8 cellular contexts compared by ENCODE assay signal in the genomic region with DNA sequence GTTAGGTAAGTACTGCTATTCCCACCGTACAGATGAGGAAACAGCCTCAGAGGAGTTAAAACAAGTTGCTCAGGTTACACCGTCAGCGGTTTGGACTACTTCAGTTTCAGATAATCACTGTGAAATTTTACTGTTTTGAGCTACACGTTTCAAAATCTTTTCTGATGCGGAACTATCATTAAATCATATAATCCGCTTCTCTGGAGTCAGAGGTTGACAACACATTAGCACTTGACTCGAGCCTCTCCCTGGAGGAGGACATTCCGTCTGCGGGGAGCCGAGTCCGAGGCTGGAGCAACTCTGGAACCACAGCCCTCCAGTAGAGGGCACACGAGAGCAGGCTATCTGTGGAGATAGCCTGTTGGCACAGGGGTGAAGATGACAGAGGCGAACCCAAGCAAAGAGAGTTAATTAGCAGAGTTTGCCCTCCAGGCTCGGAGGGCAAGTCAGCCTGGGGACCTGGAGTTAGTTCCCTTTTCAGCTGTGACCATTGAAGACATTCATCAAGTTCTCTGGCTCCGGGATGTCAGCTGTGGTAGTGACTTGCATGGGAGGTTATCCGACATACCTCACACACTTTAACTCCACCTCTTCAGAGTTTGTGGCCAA.
DNase-seq lines count a peak whose midpoint lies in the region; ATAC-seq and TF ChIP-seq lines count a peak whose summit lies in the region.

No MANE protein-coding gene starts in this region.

- TF ChIP-seq CTCF in upper lobe of left lung (IDR thresholded peaks at IDR 0.05): peak; percentile 80 to 92 (median 86)

- no peak overlapping the region for H3K4me2 ChIP-seq in trophoblast cell (ENCODE audit: low read length)

- H3K27me3 ChIP-seq in SJSA1 (replicated peaks) (no peaks in the 10 kb centered on the region), trophoblast cell (ENCODE audit: insufficient read depth, low read length) (no peaks in the 10 kb centered on the region), upper lobe of left lung (no peaks in the 10 kb centered on the region)

- H2BK120ac ChIP-seq in trophoblast cell (ENCODE audit: insufficient read depth, low read length, poor library complexity): no peak overlapping the region

- no peak overlapping the region for H2AK5ac ChIP-seq in trophoblast cell (ENCODE audit: low read length)

- H3K18ac ChIP-seq in trophoblast cell (ENCODE audit: low read length): no peak overlapping the region

- no peak overlapping the region for H2BK12ac ChIP-seq in trophoblast cell (ENCODE audit: low read length)

- peak; percentile 91 for TF ChIP-seq RAD21 in Ishikawa (IDR thresholded peaks at IDR 0.05; ENCODE audit: low read depth)

- TF ChIP-seq EP300 in Ishikawa (IDR thresholded peaks at IDR 0.05; ENCODE audit: borderline replicate concordance) (no peak), upper lobe of left lung (IDR thresholded peaks at IDR 0.05) (no peak)

- H3K36me3 ChIP-seq in SJSA1: no peaks in the 10 kb centered on the region
- H3K36me3 ChIP-seq in trophoblast cell (ENCODE audit: control insufficient read depth in 1 of 2, insufficient read depth in 2 of 2, low read length in 2 of 2): peaks cover 0 to 3% of the 10 kb centered on the region in 2 experiments
- H3K36me3 ChIP-seq in upper lobe of left lung: no peaks in the 10 kb centered on the region

- peak; percentile 98 for DNase-seq in ELF-1 (ENCODE audit: low read depth, low spot score)
- peak; percentile 80 to 82 for DNase-seq in SJSA1 (ENCODE audit: low read depth in 1 of 2, low spot score in 2 of 2)
- DNase-seq in activated naive CD4-positive, alpha-beta T cell (lab: John Stamatoyannopoulos, UW): peak; percentile 34 to 61 (median 58)
- DNase-seq in germinal center (ENCODE audit: low spot score): peak; percentile 64
- peak; percentile 85 to 97 for DNase-seq in trophoblast cell
- DNase-seq in upper lobe of left lung: peak in 1 of 2 donors; percentile 80

- H3K79me2 ChIP-seq in trophoblast cell (ENCODE audit: control insufficient read depth, insufficient read depth, low read length, poor library complexity): peaks cover 17% of the 10 kb centered on the region

- H4K91ac ChIP-seq in trophoblast cell (ENCODE audit: low read depth, low read length): no peak overlapping the region

- no peak overlapping the region for H3K14ac ChIP-seq in trophoblast cell (ENCODE audit: low read length)

- no peaks in the 10 kb centered on the region for H3K9me3 ChIP-seq in SJSA1 (replicated peaks)
- H3K9me3 ChIP-seq in trophoblast cell (ENCODE audit: insufficient read depth, low read depth, low read length): no peaks in the 10 kb centered on the region
- no peaks in the 10 kb centered on the region for H3K9me3 ChIP-seq in upper lobe of left lung

- peaks cover 8% of the 10 kb centered on the region for H3K79me1 ChIP-seq in trophoblast cell (ENCODE audit: low read length)

- H2AFZ ChIP-seq in trophoblast cell (ENCODE audit: insufficient read depth, low read length, poor library complexity): no peak overlapping the region

- H4K8ac ChIP-seq in trophoblast cell (ENCODE audit: low read depth, low read length): no peak overlapping the region

- ATAC-seq in GM21619 (IDR thresholded peaks at IDR 0.05; ENCODE audit: unreplicated experiment) (peak; percentile 79), upper lobe of left lung (ENCODE audit: low FRiP score in 2 of 2) (peak; percentile 88 to 93)

- no CpG with 5 or more reads among the region's 16 CpGs for WGBS in trophoblast cell (ENCODE audit: extremely low coverage, insufficient coverage, insufficient read length)
- 36 to 44% methylated on average over 14 to 16 of the region's 16 CpGs for WGBS in upper lobe of left lung, 2 donors

- H3K4me3 ChIP-seq in SJSA1 (no peak overlapping the region), trophoblast cell (ENCODE audit: low read depth, low read length) (no peak overlapping the region), upper lobe of left lung (no peak overlapping the region)

- H3K4me1 ChIP-seq in SJSA1 (replicated peaks): peaks cover 13% of the 10 kb centered on the region
- peaks cover 16 to 17% of the 10 kb centered on the region in 2 experiments for H3K4me1 ChIP-seq in trophoblast cell (ENCODE audit: control insufficient read depth in 1 of 2, insufficient read depth in 2 of 2, low read length in 2 of 2)
- H3K4me1 ChIP-seq in upper lobe of left lung: peaks cover 22 to 41% (median 29%) of the 10 kb centered on the region in 4 donors

- no peak overlapping the region for H3K9ac ChIP-seq in trophoblast cell (ENCODE audit: low read length)

- H2BK5ac ChIP-seq in trophoblast cell (ENCODE audit: low read depth, low read length, poor library complexity): no peak overlapping the region

- no peak overlapping the region for H3K4ac ChIP-seq in trophoblast cell (ENCODE audit: low read depth, low read length)

- no peak for TF ChIP-seq POLR2A in upper lobe of left lung (IDR thresholded peaks at IDR 0.05)

- no peak overlapping the region for H3K27ac ChIP-seq in SJSA1
- no peak overlapping the region for H3K27ac ChIP-seq in trophoblast cell (ENCODE audit: low read depth, low read length)
- peak overlapping the region in 1 of 4 donors; percentile 5 for H3K27ac ChIP-seq in upper lobe of left lung

- no peak overlapping the region for H3K23ac ChIP-seq in trophoblast cell (ENCODE audit: low read length)

- H4K12ac ChIP-seq in trophoblast cell (ENCODE audit: low read depth, low read length): no peak overlapping the region

TF ChIP-seq in Ishikawa, 13 proteins besides CTCF, POLR2A, EP300 and RAD21:
- peak; percentile 43; the same call in 1 of the 2 replicates for TF ChIP-seq TEAD4 (IDR thresholded peaks at IDR 0.05)
- TF ChIP-seq NFIC (IDR thresholded peaks at IDR 0.05): peak; percentile 35; the same call in 1 of the 2 replicates
- TF ChIP-seq TAF1 (IDR thresholded peaks at IDR 0.05; ENCODE audit: low read depth): no peak
- TF ChIP-seq CREB1 (IDR thresholded peaks at IDR 0.05; ENCODE audit: low read depth): no peak
- TF ChIP-seq, protein P1, sequence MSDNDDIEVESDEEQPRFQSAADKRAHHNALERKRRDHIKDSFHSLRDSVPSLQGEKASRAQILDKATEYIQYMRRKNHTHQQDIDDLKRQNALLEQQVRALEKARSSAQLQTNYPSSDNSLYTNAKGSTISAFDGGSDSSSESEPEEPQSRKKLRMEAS (IDR thresholded peaks at IDR 0.05): no peak
- no peak for TF ChIP-seq CEBPB (IDR thresholded peaks at IDR 0.05)
